ENCODE assay signal across 16 cellular contexts in genomic region chr5:58114324-58114723, GRCh38.
DNase-seq lines count a peak whose midpoint lies in the region; ATAC-seq, FAIRE-seq and TF ChIP-seq lines count a peak whose summit lies in the region.
"Had no signal": no experiment of that assay in that cellular context is flagged by ENCODE, and none has a peak within 500 bp of the region (broad histone marks: within the 10 kb centered on the region; RNA-seq: fewer than 3 reads in every experiment).

No MANE protein-coding gene starts in this region.

- H3K79me2 ChIP-seq in fibroblast of lung (ENCODE audit: control insufficient read depth, insufficient read depth, low read length): no peaks in the 10 kb centered on the region

- H3K36me3 ChIP-seq in fibroblast of lung (ENCODE audit: control insufficient read depth, insufficient read depth, low read length): no peaks in the 10 kb centered on the region

- H3K4me2 ChIP-seq in fibroblast of lung (ENCODE audit: extremely low read depth, insufficient read depth, low read length): no peak overlapping the region

- peak overlapping the region; percentile 8 for H2AFZ ChIP-seq in fibroblast of lung (ENCODE audit: low read length)

- no peaks in the 10 kb centered on the region for H4K20me1 ChIP-seq in fibroblast of lung (ENCODE audit: control insufficient read depth, extremely low read depth, insufficient read depth, low read length)

- peak; percentile 47; the same call in 2 of the 3 replicates for ATAC-seq in SK-N-SH treated with all-trans-retinoic acid at 6 μM for 48 hours
- ATAC-seq: CD8-positive, alpha-beta T cell; left cardiac atrium; stimulated activated effector memory CD8-positive, alpha-beta T cell treated with anti-CD3 and anti-CD28 coated beads, Interleukin-12 subunit alpha, Interleukin-12 subunit beta, amount 100 ng/mL, for 72 hours had no signal

- H3K9me3 ChIP-seq in fibroblast of lung (ENCODE audit: control insufficient read depth, insufficient read depth, low read depth, low read length): no peaks in the 10 kb centered on the region

- H3K9ac ChIP-seq in fibroblast of lung (ENCODE audit: insufficient read depth, low read length): no peak overlapping the region

- no peak for FAIRE-seq in urothelium cell line (lab: Jason Lieb, UNC)

- DNase-seq in HCEC 1CT: peak; percentile 86
- peak in 1 of 2 donors; percentile 96 for DNase-seq in fibroblast of lung (ENCODE audit: low read depth in 2 of 2)
- DNase-seq in urothelium cell line (ENCODE audit: low spot score): peak; percentile 28
- no peak for DNase-seq in activated T-cell treated with anti-CD3 and anti-CD28 coated beads, Interleukin-2, amount 50 U/mL, for 48 hours
- no peak for DNase-seq in OCI-M1 (lab: John Stamatoyannopoulos, UW)
- no peak for DNase-seq in activated CD8-positive, alpha-beta memory T cell treated with anti-CD3 and anti-CD28 coated beads, Interleukin-2, amount 50 U/mL, for 48 hours
- DNase-seq: activated CD4-positive, CD25-positive, alpha-beta regulatory T cell; CD8-positive, alpha-beta T cell; endodermal cell; left cardiac atrium; NCI-H1930; NCI-H524 treated with DMSO at 0.1 percent for 48 hours; RPMI8226; T-helper 1 cell had no signal

- H3K27me3 ChIP-seq in fibroblast of lung (ENCODE audit: control insufficient read depth, insufficient read depth, low read length): no peaks in the 10 kb centered on the region

- no peak for TF ChIP-seq CTCF in fibroblast of lung (conservative IDR thresholded peaks at IDR 0.05 in 1 of 2, IDR thresholded peaks at IDR 0.05 in 1 of 2; ENCODE audit: low read depth in 1 of 2, low read length in 2 of 2)

- H3K4me3 ChIP-seq in fibroblast of lung (replicated peaks in 1 of 4; ENCODE audit: control extremely low read depth in 1 of 4, insufficient read depth in 1 of 4, low read depth in 3 of 4, low read length in 4 of 4): no peak overlapping the region

- peaks cover 2% of the 10 kb centered on the region for H3K4me1 ChIP-seq in fibroblast of lung (ENCODE audit: control insufficient read depth, extremely low read depth, insufficient read depth, low read length)

- H3K27ac ChIP-seq in fibroblast of lung (ENCODE audit: insufficient read depth, low read length): no peak overlapping the region

TF ChIP-seq in SK-N-SH treated with all-trans-retinoic acid at 6 μM for 48 hours, 23 proteins besides CTCF, POLR2A, EP300 and RAD21:
- TF ChIP-seq BACH2 (CRISPR knock-in tag; IDR thresholded peaks at IDR 0.05; ENCODE audit: borderline replicate concordance) (no peak), ZFP30 (CRISPR knock-in tag; IDR thresholded peaks at IDR 0.05) (no peak), ZNF8 (CRISPR knock-in tag; IDR thresholded peaks at IDR 0.05) (no peak), ZFP3 (CRISPR knock-in tag; IDR thresholded peaks at IDR 0.05) (no peak)

Comparison
In these comparisons a context has a peak if more than half of its experiments do, and no peak if none do; other contexts are left out.
1. DNase-seq: peak in HCEC 1CT (single experiment) and urothelium cell line (single experiment); none in activated T-cell treated with anti-CD3 and anti-CD28 coated beads, Interleukin-2, amount 50 U/mL, for 48 hours (0 of 2), OCI-M1 (single experiment) and activated CD8-positive, alpha-beta memory T cell treated with anti-CD3 and anti-CD28 coated beads, Interleukin-2, amount 50 U/mL, for 48 hours (single experiment).